ENCODE assay signal across 19 cellular contexts in the genomic region with DNA sequence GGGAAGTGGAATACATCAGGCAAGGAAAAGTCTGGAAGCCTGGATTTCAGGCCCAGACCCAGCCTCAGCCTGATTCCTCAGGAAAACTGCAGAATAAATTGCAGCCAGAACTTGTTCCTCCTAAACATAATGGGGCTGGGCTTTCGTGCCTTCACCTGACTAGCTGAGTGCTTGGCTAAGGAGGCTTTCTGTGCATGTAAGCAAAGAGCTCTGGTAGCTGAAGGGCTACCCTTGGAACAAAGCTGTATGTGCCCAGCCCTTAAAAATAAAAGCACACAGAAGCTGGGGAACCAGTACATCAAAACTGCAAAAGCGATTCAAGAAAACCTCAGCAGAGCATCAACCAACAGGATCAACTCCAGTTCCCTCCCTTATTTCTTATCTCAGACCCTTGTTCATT. TPM values are rescaled to one million over a fixed set of nuclear protein-coding genes. Genes with fewer than 3 reads are reported as not detected.
DNase-seq lines count a peak whose midpoint lies in the region; ATAC-seq, FAIRE-seq and TF ChIP-seq lines count a peak whose summit lies in the region.
"Had no signal": no experiment of that assay in that cellular context is flagged by ENCODE, and none has a peak within 500 bp of the region (broad histone marks: within the 10 kb centered on the region; RNA-seq: fewer than 3 reads in every experiment).

No MANE protein-coding gene starts in this region.

- no peaks in the 10 kb centered on the region for H3K36me3 ChIP-seq in left lung
- H3K36me3 ChIP-seq: BLaER1 treated with 17β-estradiol and CSF1 and Interleukin-3, amounts not matched to agents 10 nM and 100 nM had no signal

- intact Hi-C loops in left ventricle myocardium superior (cut with micrococcal nuclease) = no loop called here
- intact Hi-C loops in right cardiac atrium (cut with DNase I) = no loop called here
- intact Hi-C loops in left lung (cut with DNase I) = no loop called here
- intact Hi-C loops in activated naive CD4-positive, alpha-beta T cell treated with anti-CD3 and anti-CD28 coated beads for 36 hours (cut with micrococcal nuclease) = no loop called here

- no peak for TF ChIP-seq CTCF in left lung (IDR thresholded peaks at IDR 0.05)

- H3K9me3 ChIP-seq in right cardiac atrium (ENCODE audit: control insufficient read depth, low read length) = no peaks in the 10 kb centered on the region
- H3K9me3 ChIP-seq in left lung = no peaks in the 10 kb centered on the region
- H3K9me3 ChIP-seq: BLaER1 treated with 17β-estradiol and CSF1 and Interleukin-3, amounts not matched to agents 10 nM and 100 nM had no signal

- peaks cover 8% of the 10 kb centered on the region for H3K4me1 ChIP-seq in right cardiac atrium (ENCODE audit: control insufficient read depth, insufficient read depth, low read length)
- peaks cover 0 to 8% of the 10 kb centered on the region in 2 donors for H3K4me1 ChIP-seq in left lung

- no peak for FAIRE-seq in GM12891 (lab: Jason Lieb, UNC)
- FAIRE-seq: GM19239, HepG2 had no signal

- H3K27ac Mint-ChIP-seq in stimulated activated memory B cell treated with anti-CD40 and anti-IgM and Interleukin-4, amounts not matched to agents 10 μg/mL and 1 μg/mL and 100 μg/mL, for 72 hours = no peak overlapping the region
- H3K27ac Mint-ChIP-seq in activated naive CD4-positive, alpha-beta T cell treated with anti-CD3 and anti-CD28 coated beads for 36 hours = no peak overlapping the region
- H3K27ac Mint-ChIP-seq: B cell; CD8-positive, alpha-beta T cell had no signal

- WGBS in right cardiac atrium = 73% methylated on average over 2 of the region's 2 CpGs

- H3K27ac ChIP-seq in right cardiac atrium (ENCODE audit: low read length) (no peak overlapping the region), left lung (no peak overlapping the region)
- H3K27ac ChIP-seq: BLaER1 treated with 17β-estradiol and CSF1 and Interleukin-3, amounts not matched to agents 10 nM and 100 nM had no signal

- no peak overlapping the region for H3K4me3 ChIP-seq in right cardiac atrium (ENCODE audit: low read length)
- H3K4me3 ChIP-seq in left lung = no peak overlapping the region
- H3K4me3 ChIP-seq: BLaER1 treated with 17β-estradiol and CSF1 and Interleukin-3, amounts not matched to agents 10 nM and 100 nM had no signal

- no peak for TF ChIP-seq POLR2A in GM12891 (IDR thresholded peaks at IDR 0.05; ENCODE audit: low read depth, low read length)

- H3K4me3 Mint-ChIP-seq in stimulated activated memory B cell treated with anti-CD40 and anti-IgM and Interleukin-4, amounts not matched to agents 10 μg/mL and 1 μg/mL and 100 μg/mL, for 72 hours = no peak overlapping the region
- no peak overlapping the region for H3K4me3 Mint-ChIP-seq in activated naive CD4-positive, alpha-beta T cell treated with anti-CD3 and anti-CD28 coated beads for 36 hours
- H3K4me3 Mint-ChIP-seq: B cell; CD8-positive, alpha-beta T cell; IgD-negative memory B cell had no signal

- peaks cover 37% of the 10 kb centered on the region for H3K27me3 Mint-ChIP-seq in stimulated activated memory B cell treated with anti-CD40 and anti-IgM and Interleukin-4, amounts not matched to agents 10 μg/mL and 1 μg/mL and 100 μg/mL, for 72 hours
- peaks cover 24% of the 10 kb centered on the region for H3K27me3 Mint-ChIP-seq in activated naive CD4-positive, alpha-beta T cell treated with anti-CD3 and anti-CD28 coated beads for 36 hours (ENCODE audit: low read depth)

- H3K36me3 Mint-ChIP-seq in stimulated activated memory B cell treated with anti-CD40 and anti-IgM and Interleukin-4, amounts not matched to agents 10 μg/mL and 1 μg/mL and 100 μg/mL, for 72 hours = no peaks in the 10 kb centered on the region
- no peaks in the 10 kb centered on the region for H3K36me3 Mint-ChIP-seq in activated naive CD4-positive, alpha-beta T cell treated with anti-CD3 and anti-CD28 coated beads for 36 hours (ENCODE audit: low read depth)
- H3K36me3 Mint-ChIP-seq: CD8-positive, alpha-beta T cell; IgD-negative memory B cell had no signal

- no peak for DNase-seq in left ventricle myocardium superior
- no peak for DNase-seq in right cardiac atrium
- DNase-seq in left lung = peak in 1 of 2 donors; percentile 37
- DNase-seq in GM12891 (ENCODE audit: insufficient read length, low spot score) = no peak
- DNase-seq in activated naive CD4-positive, alpha-beta T cell treated with anti-CD3 and anti-CD28 coated beads for 36 hours = no peak
- DNase-seq in GM19238 (ENCODE audit: insufficient read length, low spot score) = no peak
- DNase-seq: Calu3; CD8-positive, alpha-beta T cell; DMS79 treated with DMSO at 0.1 percent for 48 hours; GF-D8; GOT3; H7 had no signal

- no peaks in the 10 kb centered on the region for H3K4me1 Mint-ChIP-seq in stimulated activated memory B cell treated with anti-CD40 and anti-IgM and Interleukin-4, amounts not matched to agents 10 μg/mL and 1 μg/mL and 100 μg/mL, for 72 hours
- no peaks in the 10 kb centered on the region for H3K4me1 Mint-ChIP-seq in activated naive CD4-positive, alpha-beta T cell treated with anti-CD3 and anti-CD28 coated beads for 36 hours (ENCODE audit: low read depth)
- H3K4me1 Mint-ChIP-seq: B cell had no signal

- CTCF ChIA-PET in activated naive CD4-positive, alpha-beta T cell treated with anti-CD3 and anti-CD28 coated beads for 36 hours (lab: Charles Lee) = interaction anchor here (1.2 to 1.3 kb wide), 2 partner anchors 20 to 150 kb away, joined by 3 to 4 read pairs; no protein-coding TSS in a partner anchor

- H3K27me3 ChIP-seq in right cardiac atrium (ENCODE audit: control insufficient read depth, insufficient read depth) (no peaks in the 10 kb centered on the region), left lung (no peaks in the 10 kb centered on the region)
- H3K27me3 ChIP-seq: BLaER1 treated with 17β-estradiol and CSF1 and Interleukin-3, amounts not matched to agents 10 nM and 100 nM had no signal

- ATAC-seq in left ventricle myocardium superior = peak; percentile 19
- ATAC-seq in right cardiac atrium = no peak
- ATAC-seq in left lung = peak; percentile 91
- ATAC-seq in stimulated activated memory B cell treated with anti-CD40 and anti-IgM and Interleukin-4, amounts not matched to agents 10 μg/mL and 1 μg/mL and 100 μg/mL, for 72 hours = peak; percentile 20
- ATAC-seq: CD8-positive, alpha-beta T cell; HCT116; HepG2 had no signal

- H3K9me3 Mint-ChIP-seq in stimulated activated memory B cell treated with anti-CD40 and anti-IgM and Interleukin-4, amounts not matched to agents 10 μg/mL and 1 μg/mL and 100 μg/mL, for 72 hours = no peaks in the 10 kb centered on the region
- H3K9me3 Mint-ChIP-seq in activated naive CD4-positive, alpha-beta T cell treated with anti-CD3 and anti-CD28 coated beads for 36 hours = no peaks in the 10 kb centered on the region
- H3K9me3 Mint-ChIP-seq: CD8-positive, alpha-beta T cell; IgD-negative memory B cell had no signal

TF ChIP-seq in GM12891, 5 proteins besides CTCF, POLR2A, EP300 and RAD21:
- TF ChIP-seq PAX5 (IDR thresholded peaks at IDR 0.05; ENCODE audit: insufficient read depth, low read length, severe bottlenecking) (no peak), TAF1 (IDR thresholded peaks at IDR 0.05; ENCODE audit: low read depth, low read length) (no peak), POLR2AphosphoS5 (IDR thresholded peaks at IDR 0.05; ENCODE audit: low read depth, low read length) (no peak), POU2F2 (IDR thresholded peaks at IDR 0.05; ENCODE audit: low read depth, low read length) (no peak), SPI1 (IDR thresholded peaks at IDR 0.05; ENCODE audit: low read depth, low read length) (no peak)

RNA-seq across cellular contexts. Expression of gene SORBS1, which starts 19.0 kb away (rescaled TPM):
- total RNA-seq in left ventricle myocardium superior (703 TPM), right cardiac atrium (100 to 1,000 TPM; 347 to 511 (median 454) TPM), left lung (10 to 100 TPM; 44.0 to 52.7 TPM)
- 225 TPM for polyA plus RNA-seq in right cardiac atrium
- 0.86 TPM for polyA plus RNA-seq in GM12891 (2012; ENCODE audit: low read depth, missing spikeins)
- total RNA-seq in activated naive CD4-positive, alpha-beta T cell treated with anti-CD3 and anti-CD28 coated beads for 36 hours = under 1 TPM; 0.77 to 0.93 TPM

Comparison
In these comparisons a context has a peak if more than half of its experiments do, and no peak if none do; other contexts are left out.
1. ATAC-seq: peak in left ventricle myocardium superior (single experiment), left lung (single experiment) and stimulated activated memory B cell treated with anti-CD40 and anti-IgM and Interleukin-4, amounts not matched to agents 10 μg/mL and 1 μg/mL and 100 μg/mL, for 72 hours (single experiment); none in right cardiac atrium (0 of 2).
2. RNA of gene SORBS1, which starts 19.0 kb away (total RNA-seq): 703 TPM in left ventricle myocardium superior (single experiment), 347 to 511 TPM in right cardiac atrium and 44.0 to 52.7 TPM in left lung; 0.77 to 0.93 TPM in activated naive CD4-positive, alpha-beta T cell treated with anti-CD3 and anti-CD28 coated beads for 36 hours; every median in the first group is over 10 times any median in the second.